Comparison of ENCODE assay signal across 3 cellular contexts in the genomic region with DNA sequence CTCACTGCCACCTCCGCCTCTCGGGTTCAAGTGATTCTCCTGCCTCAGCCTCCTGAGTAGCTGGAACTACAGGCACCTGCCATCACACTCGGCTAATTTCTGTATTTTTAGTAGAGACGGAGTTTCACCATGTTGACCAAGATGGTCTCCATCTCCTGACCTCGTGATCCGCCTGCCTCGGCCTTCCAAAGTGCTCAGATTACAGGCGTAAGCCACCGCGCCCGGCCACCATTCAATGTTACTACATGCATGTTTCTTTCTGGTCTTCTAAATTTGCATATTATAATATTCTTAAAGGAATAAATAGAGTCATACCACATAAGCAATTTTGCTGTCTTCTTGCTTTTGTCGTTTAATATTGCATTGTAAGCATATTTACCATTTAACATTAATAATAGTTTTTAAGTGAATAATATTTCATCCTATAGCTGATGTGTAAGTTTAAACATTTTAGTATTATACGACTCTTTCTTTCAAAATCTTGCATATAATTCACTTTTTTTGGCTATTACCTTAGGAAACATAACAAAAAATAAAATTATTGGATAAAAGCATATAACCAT.
TF ChIP-seq lines count a peak whose summit lies in the region.

No MANE protein-coding gene starts in this region.

TF ChIP-seq in A549, 52 proteins besides CTCF, POLR2A, EP300 and RAD21:
- TF ChIP-seq MAFK (IDR thresholded peaks at IDR 0.05; ENCODE audit: partially characterized antibody) = peak; percentile 68
- TF ChIP-seq ZSCAN20 (CRISPR knock-in tag; IDR thresholded peaks at IDR 0.05) = no peak

TF ChIP-seq in IMR-90, 13 proteins besides CTCF, POLR2A, EP300 and RAD21:
- TF ChIP-seq MAFK (IDR thresholded peaks at IDR 0.05; ENCODE audit: low read depth, low read length) = peak; percentile 88
- TF ChIP-seq BHLHE40 (IDR thresholded peaks at IDR 0.05; ENCODE audit: low read depth, low read length) = no peak

TF ChIP-seq in K562, 482 proteins besides CTCF, POLR2A, EP300 and RAD21:
- TF ChIP-seq DPF2 (IDR thresholded peaks at IDR 0.05) = no peak
- no peak for TF ChIP-seq TCF7 (IDR thresholded peaks at IDR 0.05; ENCODE audit: borderline replicate concordance)
- no peak for TF ChIP-seq ELF4 (CRISPR knock-in tag; IDR thresholded peaks at IDR 0.05)
- no peak for TF ChIP-seq HDAC2 (IDR thresholded peaks at IDR 0.05)
- TF ChIP-seq MAFG (tag; conservative IDR thresholded peaks at IDR 0.05) = peak; percentile 56; the same call in 1 of the 2 replicates
- peak; percentile 50; the same call in 1 of the 2 replicates for TF ChIP-seq C11orf30 (IDR thresholded peaks at IDR 0.05; ENCODE audit: low read depth)
- peak; percentile 61; the same call in 1 of the 2 replicates for TF ChIP-seq MAFK (IDR thresholded peaks at IDR 0.05; ENCODE audit: low read length)
- peak; percentile 78 for TF ChIP-seq ZNF316 (IDR thresholded peaks at IDR 0.05)
- TF ChIP-seq DACH1 (IDR thresholded peaks at IDR 0.05; ENCODE audit: partially characterized antibody) = no peak
- TF ChIP-seq HNRNPUL1 (IDR thresholded peaks at IDR 0.05; ENCODE audit: low read length) = no peak
